ENCODE assay signal across 9 cellular contexts in genomic region chr1:33363470-33363861, GRCh38. TPM values are rescaled to one million over a fixed set of nuclear protein-coding genes. Genes with fewer than 3 reads are reported as not detected.
DNase-seq lines count a peak whose midpoint lies in the region; ATAC-seq and TF ChIP-seq lines count a peak whose summit lies in the region.
"Had no signal": no experiment of that assay in that cellular context is flagged by ENCODE, and none has a peak within 500 bp of the region (broad histone marks: within the 10 kb centered on the region; RNA-seq: fewer than 3 reads in every experiment).

No MANE protein-coding gene starts in this region.

- 44% methylated on average over 5 of the region's 5 CpGs for WGBS in prostate gland

- peaks cover 2% of the 10 kb centered on the region for H3K27me3 Mint-ChIP-seq in activated T-helper 1 cell treated with anti-CD3 and anti-CD28 coated beads, Interleukin-12 subunit alpha, Interleukin-12 subunit beta, Interleukin-2, Interleukin-4 antibody, amounts not matched to agents 30 ng/mL and 10 ng/mL and 1 ng/mL, durations not matched to agents 14 hours and 24 hours and 36 hours (ENCODE audit: insufficient read depth)

- DNase-seq in RPMI8226 (peak; percentile 79), hypothalamus (lab: John Stamatoyannopoulos, UW) (peak in 38 of 51 donors; percentile 26 to 81 (median 61)), prostate gland (ENCODE audit: low spot score) (no peak), cortex of kidney (lab: John Stamatoyannopoulos, UW) (no peak), NK-92 (lab: John Stamatoyannopoulos, UW; ENCODE audit: unreplicated experiment) (no peak)
- DNase-seq in activated T-helper 1 cell treated with anti-CD3 and anti-CD28 coated beads, Interleukin-12 subunit alpha, Interleukin-12 subunit beta, Interleukin-2, Interleukin-4 antibody, amounts not matched to agents 30 ng/mL and 10 ng/mL and 1 ng/mL, durations not matched to agents 14 hours and 24 hours and 36 hours (ENCODE audit: low spot score) = no peak
- DNase-seq: activated T-cell treated with anti-CD3 and anti-CD28 coated beads, Interleukin-2, amount 50 U/mL, for 72 hours had no signal

- no peak for TF ChIP-seq CTCF in prostate gland (IDR thresholded peaks at IDR 0.05)

- intact Hi-C loops in prostate gland (cut with DNase I) = no loop called here
- intact Hi-C loops in activated T-helper 1 cell treated with anti-CD3 and anti-CD28 coated beads, Interleukin-12 subunit alpha, Interleukin-12 subunit beta, Interleukin-2, Interleukin-4 antibody, amounts not matched to agents 30 ng/mL and 10 ng/mL and 1 ng/mL, durations not matched to agents 14 hours and 24 hours and 36 hours (cut with micrococcal nuclease) = no loop called here

- H3K27ac ChIP-seq in BLaER1 treated with 17β-estradiol and CSF1 and Interleukin-3, amounts not matched to agents 10 nM and 100 nM = peak overlapping the region in 8 of 11 experiments; percentile 57 to 79 (median 68); a peak in 16 of 22 replicates
- H3K27ac ChIP-seq in prostate gland = peak overlapping the region; percentile 45 to 65

- no peaks in the 10 kb centered on the region for H3K4me1 Mint-ChIP-seq in activated T-helper 1 cell treated with anti-CD3 and anti-CD28 coated beads, Interleukin-12 subunit alpha, Interleukin-12 subunit beta, Interleukin-2, Interleukin-4 antibody, amounts not matched to agents 30 ng/mL and 10 ng/mL and 1 ng/mL, durations not matched to agents 14 hours and 24 hours and 36 hours (ENCODE audit: low read depth)

- no peaks in the 10 kb centered on the region for H3K36me3 Mint-ChIP-seq in activated T-helper 1 cell treated with anti-CD3 and anti-CD28 coated beads, Interleukin-12 subunit alpha, Interleukin-12 subunit beta, Interleukin-2, Interleukin-4 antibody, amounts not matched to agents 30 ng/mL and 10 ng/mL and 1 ng/mL, durations not matched to agents 14 hours and 24 hours and 36 hours (ENCODE audit: low read depth)

- no peak for ATAC-seq in HG03097 (IDR thresholded peaks at IDR 0.05; ENCODE audit: low FRiP score, unreplicated experiment)
- ATAC-seq: activated T-cell treated with anti-CD3 and anti-CD28 coated beads, Interleukin-2, amount 50 U/mL, for 72 hours had no signal

- no peak for TF ChIP-seq POLR2A in prostate gland (IDR thresholded peaks at IDR 0.05)

- H3K4me3 Mint-ChIP-seq in activated T-helper 1 cell treated with anti-CD3 and anti-CD28 coated beads, Interleukin-12 subunit alpha, Interleukin-12 subunit beta, Interleukin-2, Interleukin-4 antibody, amounts not matched to agents 30 ng/mL and 10 ng/mL and 1 ng/mL, durations not matched to agents 14 hours and 24 hours and 36 hours = no peak overlapping the region
- H3K4me3 Mint-ChIP-seq: activated T-cell treated with anti-CD3 and anti-CD28 coated beads, Interleukin-2, amount 50 U/mL, for 72 hours had no signal

- H3K9ac ChIP-seq in BLaER1 treated with 17β-estradiol and CSF1 and Interleukin-3, amounts not matched to agents 10 nM and 100 nM = peak overlapping the region in 8 of 11 experiments; percentile 31 to 77 (median 67); a peak in 16 of 22 replicates

- H4K20me1 ChIP-seq in BLaER1 treated with 17β-estradiol and CSF1 and Interleukin-3, amounts not matched to agents 10 nM and 100 nM = no peaks in the 10 kb centered on the region

- H3K9me3 Mint-ChIP-seq in activated T-helper 1 cell treated with anti-CD3 and anti-CD28 coated beads, Interleukin-12 subunit alpha, Interleukin-12 subunit beta, Interleukin-2, Interleukin-4 antibody, amounts not matched to agents 30 ng/mL and 10 ng/mL and 1 ng/mL, durations not matched to agents 14 hours and 24 hours and 36 hours = no peaks in the 10 kb centered on the region
- H3K9me3 Mint-ChIP-seq: activated T-cell treated with anti-CD3 and anti-CD28 coated beads, Interleukin-2, amount 50 U/mL, for 72 hours had no signal

- peaks cover 75 to 86% (median 78%) of the 10 kb centered on the region in 10 experiments for H3K4me1 ChIP-seq in BLaER1 treated with 17β-estradiol and CSF1 and Interleukin-3, amounts not matched to agents 10 nM and 100 nM
- peaks cover 7% of the 10 kb centered on the region for H3K4me1 ChIP-seq in prostate gland (replicated peaks)

- peaks cover 0 to 5% (median 0%) of the 10 kb centered on the region in 11 experiments; a peak in 2 of 22 replicates for H3K36me3 ChIP-seq in BLaER1 treated with 17β-estradiol and CSF1 and Interleukin-3, amounts not matched to agents 10 nM and 100 nM
- H3K36me3 ChIP-seq in prostate gland = no peaks in the 10 kb centered on the region

- no peak overlapping the region for H3K27ac Mint-ChIP-seq in activated T-helper 1 cell treated with anti-CD3 and anti-CD28 coated beads, Interleukin-12 subunit alpha, Interleukin-12 subunit beta, Interleukin-2, Interleukin-4 antibody, amounts not matched to agents 30 ng/mL and 10 ng/mL and 1 ng/mL, durations not matched to agents 14 hours and 24 hours and 36 hours
- H3K27ac Mint-ChIP-seq: activated T-cell treated with anti-CD3 and anti-CD28 coated beads, Interleukin-2, amount 50 U/mL, for 72 hours had no signal

- H3K27me3 ChIP-seq in BLaER1 treated with 17β-estradiol and CSF1 and Interleukin-3, amounts not matched to agents 10 nM and 100 nM = no peaks in the 10 kb centered on the region
- H3K27me3 ChIP-seq in prostate gland (replicated peaks; ENCODE audit: insufficient read depth) = no peaks in the 10 kb centered on the region

- H3K9me3 ChIP-seq in BLaER1 treated with 17β-estradiol and CSF1 and Interleukin-3, amounts not matched to agents 10 nM and 100 nM (replicated peaks in 1 of 11) = no peaks in the 10 kb centered on the region
- no peaks in the 10 kb centered on the region for H3K9me3 ChIP-seq in prostate gland

- peak overlapping the region; percentile 61 to 95 (median 86) for H3K4me2 ChIP-seq in BLaER1 treated with 17β-estradiol and CSF1 and Interleukin-3, amounts not matched to agents 10 nM and 100 nM

- peak overlapping the region in 5 of 10 experiments; percentile 24 to 53 (median 45); a peak in 8 of 20 replicates for H3K4me3 ChIP-seq in BLaER1 treated with 17β-estradiol and CSF1 and Interleukin-3, amounts not matched to agents 10 nM and 100 nM
- H3K4me3 ChIP-seq in prostate gland = no peak overlapping the region

RNA-seq across cellular contexts. Expression of gene A3GALT2, which starts 42.6 kb away (rescaled TPM):
- under 1 TPM in 1 of 2 donors, not detected in 1; 0.46 TPM for total RNA-seq in prostate gland
- total RNA-seq in activated T-helper 1 cell treated with anti-CD3 and anti-CD28 coated beads, Interleukin-12 subunit alpha, Interleukin-12 subunit beta, Interleukin-2, Interleukin-4 antibody, amounts not matched to agents 30 ng/mL and 10 ng/mL and 1 ng/mL, durations not matched to agents 14 hours and 24 hours and 36 hours = not detected in 2 replicates
- total RNA-seq: activated T-cell treated with anti-CD3 and anti-CD28 coated beads, Interleukin-2, amount 50 U/mL, for 72 hours had no signal

Comparison
In these comparisons a context has a peak if more than half of its experiments do, and no peak if none do; other contexts are left out.
1. DNase-seq: peak in RPMI8226 (single experiment) and hypothalamus (38 of 51); none in prostate gland (single experiment), cortex of kidney (single experiment), activated T-helper 1 cell treated with anti-CD3 and anti-CD28 coated beads, Interleukin-12 subunit alpha, Interleukin-12 subunit beta, Interleukin-2, Interleukin-4 antibody, amounts not matched to agents 30 ng/mL and 10 ng/mL and 1 ng/mL, durations not matched to agents 14 hours and 24 hours and 36 hours (single experiment) and NK-92 (single experiment).